In genomic region chr7:108063520-108063933, GRCh38 we compare ENCODE assay signal across 12 cellular contexts.
DNase-seq lines count a peak whose midpoint lies in the region; ATAC-seq and TF ChIP-seq lines count a peak whose summit lies in the region.
"Had no signal": no experiment of that assay in that cellular context is flagged by ENCODE, and none has a peak within 500 bp of the region (broad histone marks: within the 10 kb centered on the region; RNA-seq: fewer than 3 reads in every experiment).

No MANE protein-coding gene starts in this region.

- no peaks in the 10 kb centered on the region for H3K4me1 ChIP-seq in CD8-positive, alpha-beta memory T cell (ENCODE audit: insufficient read depth, low read length)
- H3K4me1 ChIP-seq: left ventricle myocardium inferior, psoas muscle had no signal

- H3K27ac Mint-ChIP-seq in CD8-positive, alpha-beta memory T cell = no peak overlapping the region

- CTCF ChIA-PET in GM10248 (lab: Yijun Ruan, JAX) = interaction anchor here (1.2 kb wide), 2 partner anchors 50 to 78 kb away, joined by 3 read pairs; no protein-coding TSS in a partner anchor
- CTCF ChIA-PET in CD8-positive, alpha-beta memory T cell (lab: Charles Lee) = no interaction called here

- H3K4me1 Mint-ChIP-seq in CD8-positive, alpha-beta memory T cell = no peaks in the 10 kb centered on the region

- ATAC-seq in GM19351 (IDR thresholded peaks at IDR 0.05; ENCODE audit: unreplicated experiment) = peak; percentile 88
- ATAC-seq in HG03439 (IDR thresholded peaks at IDR 0.05; ENCODE audit: unreplicated experiment) = peak; percentile 70
- ATAC-seq: psoas muscle had no signal

- no peak overlapping the region for H3K4me3 ChIP-seq in CD8-positive, alpha-beta memory T cell (ENCODE audit: low read length)
- H3K4me3 ChIP-seq: left ventricle myocardium inferior, psoas muscle, SK-N-MC had no signal

- H3K36me3 Mint-ChIP-seq in CD8-positive, alpha-beta memory T cell = no peaks in the 10 kb centered on the region

- no peaks in the 10 kb centered on the region for H3K9me3 ChIP-seq in CD8-positive, alpha-beta memory T cell (ENCODE audit: low read length)
- H3K9me3 ChIP-seq: left ventricle myocardium inferior, psoas muscle had no signal

- H3K27ac ChIP-seq in epithelial cell of prostate = peak overlapping the region; percentile 45
- no peak overlapping the region for H3K27ac ChIP-seq in CD8-positive, alpha-beta memory T cell (ENCODE audit: low read depth, low read length)
- H3K27ac ChIP-seq: left ventricle myocardium inferior, psoas muscle, SK-N-MC had no signal

- no peaks in the 10 kb centered on the region for H3K27me3 ChIP-seq in CD8-positive, alpha-beta memory T cell (ENCODE audit: insufficient read depth, low read length, poor library complexity, severe bottlenecking)

- POLR2A ChIA-PET in GM10248 (lab: Yijun Ruan, JAX) = no interaction called here
- POLR2A ChIA-PET in CD8-positive, alpha-beta memory T cell (lab: Charles Lee) = no interaction called here

- DNase-seq in GM10248 (ENCODE audit: extremely low spot score) (peak; percentile 17), epithelial cell of prostate (ENCODE audit: low read depth, low spot score) (peak; percentile 63), SK-N-DZ (ENCODE audit: low spot score) (no peak), HUDEP-2 (lab: John Stamatoyannopoulos, UW; ENCODE audit: unreplicated experiment in 76 of 76) (no peak), NCI-H446 treated with DMSO at 0.1 percent for 48 hours (lab: John Stamatoyannopoulos, UW) (no peak)
- DNase-seq in CD8-positive, alpha-beta memory T cell = no peak
- DNase-seq: left ventricle myocardium inferior, NCI-H146, psoas muscle had no signal

- no peaks in the 10 kb centered on the region for H3K36me3 ChIP-seq in CD8-positive, alpha-beta memory T cell (ENCODE audit: insufficient read depth, low read length)
- H3K36me3 ChIP-seq: left ventricle myocardium inferior had no signal

- H3K27me3 Mint-ChIP-seq in CD8-positive, alpha-beta memory T cell = peaks cover 0 to 15% of the 10 kb centered on the region in 2 donors

- H3K9me3 Mint-ChIP-seq in CD8-positive, alpha-beta memory T cell = peaks cover 0 to 3% (median 0%) of the 10 kb centered on the region in 5 donors

- H3K4me3 Mint-ChIP-seq in CD8-positive, alpha-beta memory T cell = no peak overlapping the region

- TF ChIP-seq CTCF in GM10248 (IDR thresholded peaks at IDR 0.05; ENCODE audit: control extremely low read depth, extremely low read depth, low read depth, missing control alignments) = no peak

Comparison
In these comparisons a context has a peak if more than half of its experiments do, and no peak if none do; other contexts are left out.
1. DNase-seq: peak in GM10248 (single experiment) and epithelial cell of prostate (single experiment); none in CD8-positive, alpha-beta memory T cell (0 of 5), SK-N-DZ (single experiment), HUDEP-2 (0 of 76) and NCI-H446 treated with DMSO at 0.1 percent for 48 hours (single experiment).